8 cellular contexts compared by ENCODE assay signal in genomic region chr15:92904832-92905640, GRCh38. TPM values are rescaled to one million over a fixed set of nuclear protein-coding genes. Genes with fewer than 3 reads are reported as not detected.
DNase-seq lines count a peak whose midpoint lies in the region; ATAC-seq, FAIRE-seq and TF ChIP-seq lines count a peak whose summit lies in the region.

No MANE protein-coding gene starts in this region.

- H3K4me1 Mint-ChIP-seq in naive B cell, result peaks cover 57 to 70% (median 57%) of the 10 kb centered on the region in 3 donors

- H3K36me3 ChIP-seq in BE2C (peaks cover 28% of the 10 kb centered on the region), MG63 (peaks cover 60% of the 10 kb centered on the region), colonic mucosa (no peaks in the 10 kb centered on the region)

- H3K4me1 ChIP-seq in BE2C (peaks cover 6% of the 10 kb centered on the region), colonic mucosa (peaks cover 19% of the 10 kb centered on the region)

- peak overlapping the region; percentile 52 to 96 for H3K9ac ChIP-seq in colonic mucosa (ENCODE audit: low read depth in 2 of 2, low read length in 2 of 2)

- DNase-seq in BE2C (no peak), MG63 (no peak), colonic mucosa (peak; percentile 36), naive B cell (no peak), H54 (ENCODE audit: insufficient read length, low spot score) (no peak), NCI-H510A (lab: John Stamatoyannopoulos, UW) (no peak)

- H3K4me3 ChIP-seq in BE2C (ENCODE audit: low read depth, low read length), result peak overlapping the region; percentile 84
- H3K4me3 ChIP-seq in MG63, result peak overlapping the region; percentile 58
- H3K4me3 ChIP-seq in colonic mucosa, result peak overlapping the region; percentile 32

- H3K9me3 ChIP-seq in BE2C (no peaks in the 10 kb centered on the region), MG63 (no peaks in the 10 kb centered on the region), colonic mucosa (no peaks in the 10 kb centered on the region)

- no peak for ATAC-seq in naive B cell (ENCODE audit: low read depth in 2 of 2)
- no peak for ATAC-seq in GM19452 (IDR thresholded peaks at IDR 0.05; ENCODE audit: unreplicated experiment)
- no peak for ATAC-seq in GM18870 (IDR thresholded peaks at IDR 0.05; ENCODE audit: unreplicated experiment)

- intact Hi-C loops in colonic mucosa (cut with DNase I), result loop anchor here (5.0 kb wide), 1 partner anchor 98 kb away; no protein-coding TSS in a partner anchor

- peak overlapping the region; percentile 98 for H3K27ac ChIP-seq in colonic mucosa

- H3K27me3 Mint-ChIP-seq in naive B cell, result no peaks in the 10 kb centered on the region

- TF ChIP-seq POLR2A in H54 (IDR thresholded peaks at IDR 0.05; ENCODE audit: low read depth, low read length), result no peak

- H3K9me3 Mint-ChIP-seq in naive B cell, result no peaks in the 10 kb centered on the region

- H3K27ac Mint-ChIP-seq in naive B cell, result peak overlapping the region; percentile 99 to 100 (median 100)

- no peak for TF ChIP-seq CTCF in BE2C (IDR thresholded peaks at IDR 0.05; ENCODE audit: low read depth, low read length)
- TF ChIP-seq CTCF in colonic mucosa (IDR thresholded peaks at IDR 0.05), result no peak

- H3K4me3 Mint-ChIP-seq in naive B cell, result peak overlapping the region; percentile 86 to 100 (median 94)

- H3K36me3 Mint-ChIP-seq in naive B cell, result peaks cover 0 to 12% of the 10 kb centered on the region in 2 donors

- no peak for FAIRE-seq in H54 (lab: Jason Lieb, UNC)

- H3K27me3 ChIP-seq in BE2C (no peaks in the 10 kb centered on the region), MG63 (no peaks in the 10 kb centered on the region), colonic mucosa (no peaks in the 10 kb centered on the region)

RNA-seq across cellular contexts. Expression of gene CHD2, which starts 4.9 kb away (rescaled TPM):
- 77.7 TPM for polyA plus RNA-seq in BE2C (2012; ENCODE audit: insufficient read depth, insufficient read length, low read depth)
- 18.0 and 23.1 TPM in 2 replicates for total RNA-seq in MG63 (2014; rRNA removed; shearing (Covaris generic); ENCODE audit: low replicate concordance)
- 100 to 1,000 TPM in 1 of 2 donors, 10 to 100 TPM in 1; 87.5 to 121 TPM for total RNA-seq in colonic mucosa
- polyA plus RNA-seq in naive B cell (ENCODE audit: low read depth in 6 of 6), result 100 to 1,000 TPM in 1 of 6 donors, 10 to 100 TPM in 5; 41.6 to 134 (median 85.2) TPM

Comparison
In these comparisons a context has a peak if more than half of its experiments do, and no peak if none do; other contexts are left out.
1. H3K4me3 ChIP-seq: peak in every context shown above with its lines; median percentile 84 in BE2C; 58 in MG63; 32 in colonic mucosa.